In genomic region chr16:32085438-32086141, GRCh38 we compare ENCODE assay signal across 8 cellular contexts.
DNase-seq lines count a peak whose midpoint lies in the region; ATAC-seq and TF ChIP-seq lines count a peak whose summit lies in the region.
"Not testable (repeated sequence)": the region's sequence is repeated elsewhere in the genome, so short reads cannot be mapped to it uniquely, and the experiment has no call there.

No MANE protein-coding gene starts in this region.

- not testable (repeated sequence) for H3K27me3 ChIP-seq in lower lobe of right lung (ENCODE audit: low read depth)

- not testable (repeated sequence) for H3K27ac Mint-ChIP-seq in CD14-positive monocyte; activated T-helper 2 cell treated with anti-CD3 and anti-CD28 coated beads, Interferon-gamma antibody, Interleukin-2, Interleukin-4, amounts not matched to agents 10 μg/mL and 5 μg/mL and 100 μg/mL, durations not matched to agents 14 hours and 24 hours and 36 hours; stimulated activated memory B cell treated with anti-CD40 and anti-IgM and Interleukin-4, amounts not matched to agents 10 μg/mL and 1 μg/mL and 100 μg/mL, for 72 hours
- peak overlapping the region; percentile 68 for H3K27ac Mint-ChIP-seq in dendritic cell treated with granulocyte-macrophage colony-stimulating factor and Interleukin-4, amounts not matched to agents 40 ng/mL and 50 ng/mL, for 4 days

- H3K36me3 ChIP-seq in lower lobe of right lung, result not testable (repeated sequence)

- H3K4me1 Mint-ChIP-seq in CD14-positive monocyte; activated T-helper 2 cell treated with anti-CD3 and anti-CD28 coated beads, Interferon-gamma antibody, Interleukin-2, Interleukin-4, amounts not matched to agents 10 μg/mL and 5 μg/mL and 100 μg/mL, durations not matched to agents 14 hours and 24 hours and 36 hours (ENCODE audit: low read depth); dendritic cell treated with granulocyte-macrophage colony-stimulating factor and Interleukin-4, amounts not matched to agents 40 ng/mL and 50 ng/mL, for 4 days (ENCODE audit: low read depth); stimulated activated memory B cell treated with anti-CD40 and anti-IgM and Interleukin-4, amounts not matched to agents 10 μg/mL and 1 μg/mL and 100 μg/mL, for 72 hours: not testable (repeated sequence)

- ATAC-seq in lower lobe of right lung; stimulated activated memory B cell treated with anti-CD40 and anti-IgM and Interleukin-4, amounts not matched to agents 10 μg/mL and 1 μg/mL and 100 μg/mL, for 72 hours: not testable (repeated sequence)

- H3K27ac ChIP-seq in lower lobe of right lung, result not testable (repeated sequence)

- peaks cover 0 to 10% (median 3%) of the 10 kb centered on the region in 7 donors for H3K9me3 Mint-ChIP-seq in CD14-positive monocyte
- H3K9me3 Mint-ChIP-seq in activated T-helper 2 cell treated with anti-CD3 and anti-CD28 coated beads, Interferon-gamma antibody, Interleukin-2, Interleukin-4, amounts not matched to agents 10 μg/mL and 5 μg/mL and 100 μg/mL, durations not matched to agents 14 hours and 24 hours and 36 hours; dendritic cell treated with granulocyte-macrophage colony-stimulating factor and Interleukin-4, amounts not matched to agents 40 ng/mL and 50 ng/mL, for 4 days; stimulated activated memory B cell treated with anti-CD40 and anti-IgM and Interleukin-4, amounts not matched to agents 10 μg/mL and 1 μg/mL and 100 μg/mL, for 72 hours: not testable (repeated sequence)

- not testable (repeated sequence) for H3K9me3 ChIP-seq in lower lobe of right lung

- peak overlapping the region; percentile 40 for H3K4me3 ChIP-seq in lower lobe of right lung

- peaks cover 18 to 27% (median 19%) of the 10 kb centered on the region in 3 donors for H3K27me3 Mint-ChIP-seq in CD14-positive monocyte (ENCODE audit: low read depth in 3 of 3)
- H3K27me3 Mint-ChIP-seq in activated T-helper 2 cell treated with anti-CD3 and anti-CD28 coated beads, Interferon-gamma antibody, Interleukin-2, Interleukin-4, amounts not matched to agents 10 μg/mL and 5 μg/mL and 100 μg/mL, durations not matched to agents 14 hours and 24 hours and 36 hours (ENCODE audit: low read depth), result not testable (repeated sequence)
- peaks cover 16% of the 10 kb centered on the region for H3K27me3 Mint-ChIP-seq in dendritic cell treated with granulocyte-macrophage colony-stimulating factor and Interleukin-4, amounts not matched to agents 40 ng/mL and 50 ng/mL, for 4 days
- peaks cover 10% of the 10 kb centered on the region for H3K27me3 Mint-ChIP-seq in stimulated activated memory B cell treated with anti-CD40 and anti-IgM and Interleukin-4, amounts not matched to agents 10 μg/mL and 1 μg/mL and 100 μg/mL, for 72 hours

- intact Hi-C loops in CD14-positive monocyte (cut with micrococcal nuclease); activated T-helper 2 cell treated with anti-CD3 and anti-CD28 coated beads, Interferon-gamma antibody, Interleukin-2, Interleukin-4, amounts not matched to agents 10 μg/mL and 5 μg/mL and 100 μg/mL, durations not matched to agents 14 hours and 24 hours and 36 hours (cut with micrococcal nuclease); dendritic cell treated with granulocyte-macrophage colony-stimulating factor and Interleukin-4, amounts not matched to agents 40 ng/mL and 50 ng/mL, for 4 days (cut with micrococcal nuclease); lower lobe of right lung (cut with DNase I): not testable (repeated sequence)

- peak overlapping the region; percentile 62 to 63 for H3K4me3 Mint-ChIP-seq in CD14-positive monocyte
- peak overlapping the region; percentile 30 for H3K4me3 Mint-ChIP-seq in activated T-helper 2 cell treated with anti-CD3 and anti-CD28 coated beads, Interferon-gamma antibody, Interleukin-2, Interleukin-4, amounts not matched to agents 10 μg/mL and 5 μg/mL and 100 μg/mL, durations not matched to agents 14 hours and 24 hours and 36 hours (ENCODE audit: low read depth)
- peak overlapping the region; percentile 77 for H3K4me3 Mint-ChIP-seq in dendritic cell treated with granulocyte-macrophage colony-stimulating factor and Interleukin-4, amounts not matched to agents 40 ng/mL and 50 ng/mL, for 4 days
- peak overlapping the region; percentile 77 for H3K4me3 Mint-ChIP-seq in stimulated activated memory B cell treated with anti-CD40 and anti-IgM and Interleukin-4, amounts not matched to agents 10 μg/mL and 1 μg/mL and 100 μg/mL, for 72 hours

- DNase-seq in CD14-positive monocyte (ENCODE audit: low spot score), result not testable (repeated sequence)
- DNase-seq in KBM-7, result peak; percentile 14
- DNase-seq in activated CD4-positive, alpha-beta T cell treated with anti-CD3 and anti-CD28 coated beads for 4 hours, result peak; percentile 44 to 50
- peak; percentile 14 for DNase-seq in activated T-helper 2 cell treated with anti-CD3 and anti-CD28 coated beads, Interferon-gamma antibody, Interleukin-2, Interleukin-4, amounts not matched to agents 10 μg/mL and 5 μg/mL and 100 μg/mL, durations not matched to agents 14 hours and 24 hours and 36 hours (ENCODE audit: low spot score)
- peak; percentile 29 for DNase-seq in lower lobe of right lung
- peak; percentile 79 for DNase-seq in stimulated activated CD4-positive, alpha-beta T cell treated with anti-CD3 and anti-CD28 coated beads, Interleukin-15, amount 100 ng/mL, for 24 hours

- in situ Hi-C loops in KBM-7 (cut with MboI; ENCODE audit: low pct_unique_long_range_greater_than_20kb, low sequenced_read_pairs), result not testable (repeated sequence)

- not testable (repeated sequence) for TF ChIP-seq CTCF in CD14-positive monocyte (IDR thresholded peaks at IDR 0.05); lower lobe of right lung (IDR thresholded peaks at IDR 0.05)

- not testable (repeated sequence) for H3K36me3 Mint-ChIP-seq in CD14-positive monocyte; activated T-helper 2 cell treated with anti-CD3 and anti-CD28 coated beads, Interferon-gamma antibody, Interleukin-2, Interleukin-4, amounts not matched to agents 10 μg/mL and 5 μg/mL and 100 μg/mL, durations not matched to agents 14 hours and 24 hours and 36 hours (ENCODE audit: low read depth); dendritic cell treated with granulocyte-macrophage colony-stimulating factor and Interleukin-4, amounts not matched to agents 40 ng/mL and 50 ng/mL, for 4 days (ENCODE audit: low read depth); stimulated activated memory B cell treated with anti-CD40 and anti-IgM and Interleukin-4, amounts not matched to agents 10 μg/mL and 1 μg/mL and 100 μg/mL, for 72 hours

- H3K4me1 ChIP-seq in lower lobe of right lung, result not testable (repeated sequence)
